ENCODE assay signal across 19 cellular contexts in genomic region chr2:62309081-62309464, GRCh38.
DNase-seq lines count a peak whose midpoint lies in the region; ATAC-seq and TF ChIP-seq lines count a peak whose summit lies in the region.
"Had no signal": no experiment of that assay in that cellular context is flagged by ENCODE, and none has a peak within 500 bp of the region (broad histone marks: within the 10 kb centered on the region; RNA-seq: fewer than 3 reads in every experiment).

No MANE protein-coding gene starts in this region.

- TF ChIP-seq CTCF in heart right ventricle (IDR thresholded peaks at IDR 0.05) = no peak
- TF ChIP-seq CTCF in right atrium auricular region (IDR thresholded peaks at IDR 0.05) = no peak
- no peak for TF ChIP-seq CTCF in WTC11 (IDR thresholded peaks at IDR 0.05)

- H3K36me3 ChIP-seq in heart right ventricle (no peaks in the 10 kb centered on the region), right atrium auricular region (no peaks in the 10 kb centered on the region)

- CTCF ChIA-PET in WTC11 (lab: Charles Lee) = interaction anchor here (0.9 to 3.0 kb wide), 10 partner anchors 9 to 316 kb away, joined by 3 to 24 read pairs (median 4); no protein-coding TSS in a partner anchor

- no peak for DNase-seq in heart right ventricle
- DNase-seq in right atrium auricular region (ENCODE audit: low spot score) = no peak
- DNase-seq in WTC11 (ENCODE audit: low spot score) = no peak
- DNase-seq in memory B cell (ENCODE audit: low spot score in 2 of 2) = no peak
- no peak for DNase-seq in stimulated activated naive CD8-positive, alpha-beta T cell treated with anti-CD3 and anti-CD28 coated beads, Interleukin-15, amount 100 ng/mL, for 72 hours
- no peak for DNase-seq in sciatic nerve (ENCODE audit: low spot score)
- no peak for DNase-seq in NCI-H1105 (lab: John Stamatoyannopoulos, UW)
- DNase-seq: Calu3; central memory CD4-positive, alpha-beta T cell; effector CD4-positive, alpha-beta T cell; GOT3; mucosa of descending colon; NCI-H1694; posterior cingulate gyrus had no signal

- WGBS in heart right ventricle, 2 donors = 100% methylated on average over 1 of the region's 1 CpG

- peaks cover 61% of the 10 kb centered on the region for H3K4me1 Mint-ChIP-seq in WTC11
- H3K4me1 Mint-ChIP-seq in memory B cell = peaks cover 54% of the 10 kb centered on the region
- H3K4me1 Mint-ChIP-seq in stimulated activated naive CD8-positive, alpha-beta T cell treated with anti-CD3 and anti-CD28 coated beads, Interleukin-15, amount 100 ng/mL, for 72 hours = peaks cover 99% of the 10 kb centered on the region

- H3K4me3 Mint-ChIP-seq in WTC11 (no peak overlapping the region), memory B cell (no peak overlapping the region)
- peak overlapping the region; percentile 61 to 65 for H3K4me3 Mint-ChIP-seq in stimulated activated naive CD8-positive, alpha-beta T cell treated with anti-CD3 and anti-CD28 coated beads, Interleukin-15, amount 100 ng/mL, for 72 hours

- H3K27me3 Mint-ChIP-seq in WTC11 (ENCODE audit: low read depth) = no peaks in the 10 kb centered on the region; the same call in none of the 2 replicates
- H3K27me3 Mint-ChIP-seq in memory B cell = no peaks in the 10 kb centered on the region
- H3K27me3 Mint-ChIP-seq in stimulated activated naive CD8-positive, alpha-beta T cell treated with anti-CD3 and anti-CD28 coated beads, Interleukin-15, amount 100 ng/mL, for 72 hours = no peaks in the 10 kb centered on the region

- no peaks in the 10 kb centered on the region for H3K27me3 ChIP-seq in heart right ventricle
- H3K27me3 ChIP-seq in right atrium auricular region = no peaks in the 10 kb centered on the region
- H3K27me3 ChIP-seq: hepatocyte had no signal

- H3K27ac Mint-ChIP-seq in WTC11 = no peak overlapping the region
- peak overlapping the region; percentile 25 for H3K27ac Mint-ChIP-seq in memory B cell
- peak overlapping the region in 1 of 2 donors; percentile 94 for H3K27ac Mint-ChIP-seq in stimulated activated naive CD8-positive, alpha-beta T cell treated with anti-CD3 and anti-CD28 coated beads, Interleukin-15, amount 100 ng/mL, for 72 hours

- ATAC-seq in heart right ventricle = no peak
- no peak for ATAC-seq in WTC11
- ATAC-seq in memory B cell (ENCODE audit: low read depth) = no peak
- no peak for ATAC-seq in stimulated activated naive CD8-positive, alpha-beta T cell treated with anti-CD3 and anti-CD28 coated beads, Interleukin-15, amount 100 ng/mL, for 72 hours
- ATAC-seq in sciatic nerve = no peak
- ATAC-seq in GM19455 (IDR thresholded peaks at IDR 0.05; ENCODE audit: unreplicated experiment) = no peak
- ATAC-seq: mucosa of descending colon, Panc1 had no signal

- H3K4me3 ChIP-seq in heart right ventricle (no peak overlapping the region), right atrium auricular region (no peak overlapping the region)
- H3K4me3 ChIP-seq: hepatocyte, mucosa of descending colon, SK-N-MC had no signal

- POLR2A ChIA-PET in WTC11 (lab: Charles Lee) = no interaction called here

- H3K9me3 Mint-ChIP-seq in WTC11 (no peaks in the 10 kb centered on the region), memory B cell (no peaks in the 10 kb centered on the region)
- no peaks in the 10 kb centered on the region for H3K9me3 Mint-ChIP-seq in stimulated activated naive CD8-positive, alpha-beta T cell treated with anti-CD3 and anti-CD28 coated beads, Interleukin-15, amount 100 ng/mL, for 72 hours
- H3K9me3 Mint-ChIP-seq: activated T-helper 1 cell treated with anti-CD3 and anti-CD28 coated beads, Interleukin-12 subunit alpha, Interleukin-12 subunit beta, Interleukin-2, Interleukin-4 antibody, amounts not matched to agents 30 ng/mL and 10 ng/mL and 1 ng/mL, durations not matched to agents 14 hours and 24 hours and 36 hours had no signal

- H3K36me3 Mint-ChIP-seq in WTC11 (no peaks in the 10 kb centered on the region), memory B cell (no peaks in the 10 kb centered on the region)

- H3K4me1 ChIP-seq in heart right ventricle = peaks cover 8 to 66% (median 53%) of the 10 kb centered on the region in 9 donors
- H3K4me1 ChIP-seq in right atrium auricular region = peaks cover 0 to 48% of the 10 kb centered on the region in 2 donors

- H3K9me3 ChIP-seq in heart right ventricle = no peaks in the 10 kb centered on the region
- H3K9me3 ChIP-seq in right atrium auricular region = no peaks in the 10 kb centered on the region
- H3K9me3 ChIP-seq: mucosa of descending colon had no signal

- H3K27ac ChIP-seq in heart right ventricle (peak overlapping the region in 8 of 10 donors; percentile 8 to 79 (median 50)), right atrium auricular region (peak overlapping the region in 1 of 2 donors; percentile 2)
- H3K27ac ChIP-seq: hepatocyte, SK-N-MC had no signal

- intact Hi-C loops in heart right ventricle (cut with DNase I) (loop anchor here in 3 of 10 donors (5.0 to 10.0 kb wide), 3 partner anchors 103 to 114 kb away; partner anchors contain the start of gene B3GNT2 (in 3 of the 3)), sciatic nerve (cut with DNase I) (no loop called here)

TF ChIP-seq in WTC11, 78 proteins besides CTCF, POLR2A, EP300 and RAD21:
- TF ChIP-seq ZNF671 (CRISPR knock-in tag; IDR thresholded peaks at IDR 0.05) (no peak), ZNF232 (CRISPR knock-in tag; IDR thresholded peaks at IDR 0.05) (no peak), STAT6 (CRISPR knock-in tag; conservative IDR thresholded peaks at IDR 0.05; ENCODE audit: low read depth) (no peak), CREM (CRISPR knock-in tag; IDR thresholded peaks at IDR 0.05) (no peak), ZBTB21 (CRISPR knock-in tag; IDR thresholded peaks at IDR 0.05; ENCODE audit: borderline replicate concordance) (no peak), USF2 (CRISPR knock-in tag; IDR thresholded peaks at IDR 0.05) (no peak), TEAD4 (CRISPR knock-in tag; IDR thresholded peaks at IDR 0.05) (no peak), ZNF512 (CRISPR knock-in tag; IDR thresholded peaks at IDR 0.05; ENCODE audit: borderline replicate concordance) (no peak), GTF2I (CRISPR knock-in tag; conservative IDR thresholded peaks at IDR 0.05) (0 out of 2 replicates have a peak, but pooled peaks have one; percentile 64)
TF ChIP-seq in WTC11: peak in this region for 1.

Comparison
In these comparisons a context has a peak if more than half of its experiments do, and no peak if none do; other contexts are left out.
1. H3K4me3 Mint-ChIP-seq: peak in stimulated activated naive CD8-positive, alpha-beta T cell treated with anti-CD3 and anti-CD28 coated beads, Interleukin-15, amount 100 ng/mL, for 72 hours (2 of 2); none in WTC11 (single experiment) and memory B cell (single experiment).